8 cellular contexts compared by ENCODE assay signal in the genomic region with DNA sequence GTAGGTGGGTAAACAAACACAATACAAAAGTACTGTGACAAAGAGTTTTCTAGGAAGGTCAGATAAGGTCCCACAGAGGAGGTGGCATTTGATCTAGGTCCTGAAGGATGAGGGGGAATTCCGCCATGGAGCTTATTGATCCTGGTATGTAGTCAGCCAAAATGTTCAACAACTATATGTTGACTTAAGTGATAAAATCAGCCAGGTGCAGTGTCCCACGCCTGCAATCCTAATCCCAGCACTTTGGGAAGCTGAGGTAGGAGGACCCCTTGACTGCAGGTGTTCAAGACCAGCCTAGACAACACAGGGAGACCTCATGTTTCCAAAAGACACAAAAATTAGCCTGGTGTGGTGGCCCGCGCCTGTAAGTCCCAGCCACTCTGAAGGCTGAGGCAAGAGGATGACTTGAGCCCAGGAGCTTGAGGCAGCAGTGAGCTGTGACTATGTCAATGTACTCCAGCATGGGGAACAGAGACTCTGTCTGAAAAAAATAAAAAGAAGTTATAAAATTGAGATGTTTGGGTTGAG. TPM values are rescaled to one million over a fixed set of nuclear protein-coding genes. Genes with fewer than 3 reads are reported as not detected.
A peak's percentile ranks its signal among the peaks of the same experiment; 100 is the strongest.
DNase-seq lines count a peak whose midpoint lies in the region; ATAC-seq and TF ChIP-seq lines count a peak whose summit lies in the region.

No MANE protein-coding gene starts in this region.

- peak overlapping the region; percentile 45 for H3K4ac ChIP-seq in IMR-90 (ENCODE audit: low read depth, low read length)

- H4K5ac ChIP-seq in IMR-90 (ENCODE audit: low read depth, low read length) = peak overlapping the region; percentile 9; the same call in 1 of the 2 replicates

- H4K20me1 ChIP-seq in GM23248 (ENCODE audit: insufficient read depth) (no peaks in the 10 kb centered on the region), IMR-90 (ENCODE audit: insufficient read depth, low read length) (no peaks in the 10 kb centered on the region)

- H3K36me3 Mint-ChIP-seq in activated CD4-positive, alpha-beta memory T cell treated with anti-CD3 and anti-CD28 coated beads, Interleukin-2, amount 10 ng/mL, durations not matched to agents 7 days and 5 days (ENCODE audit: low read depth) = no peaks in the 10 kb centered on the region

- H2BK20ac ChIP-seq in IMR-90 (ENCODE audit: low read depth, low read length) = peak overlapping the region; percentile 43; the same call in 1 of the 2 replicates

- no peaks in the 10 kb centered on the region for H3K27me3 Mint-ChIP-seq in activated CD4-positive, alpha-beta memory T cell treated with anti-CD3 and anti-CD28 coated beads, Interleukin-2, amount 10 ng/mL, durations not matched to agents 7 days and 5 days

- no peaks in the 10 kb centered on the region for H3K27me3 ChIP-seq in GM23248 (replicated peaks; ENCODE audit: insufficient read depth)
- H3K27me3 ChIP-seq in IMR-90 (ENCODE audit: control insufficient read depth, insufficient read depth, low read length) = no peaks in the 10 kb centered on the region

- peak overlapping the region; percentile 85 for H2AFZ ChIP-seq in GM23248
- H2AFZ ChIP-seq in IMR-90 (replicated peaks; ENCODE audit: low read length, poor library complexity) = peak overlapping the region; percentile 61

- H3K27ac ChIP-seq in GM23248 = peak overlapping the region; percentile 94
- H3K27ac ChIP-seq in IMR-90 (ENCODE audit: insufficient read depth, low read length) = peak overlapping the region; percentile 3; the same call in 1 of the 2 replicates

- no peak overlapping the region for H3K4me3 Mint-ChIP-seq in activated CD4-positive, alpha-beta memory T cell treated with anti-CD3 and anti-CD28 coated beads, Interleukin-2, amount 10 ng/mL, durations not matched to agents 7 days and 5 days

- in situ Hi-C loops in GM23248 (cut with MboI) = loop anchor here (10.0 kb wide), 1 partner anchor 79 kb away; no protein-coding TSS in a partner anchor
- in situ Hi-C loops in IMR-90 (cut with MboI; ENCODE audit: low sequenced_read_pairs) = loop anchor here (10.0 to 25.0 kb wide), 3 partner anchors 129 to 911 kb away; partner anchors contain the start of gene RRAGA

- H2BK15ac ChIP-seq in IMR-90 (ENCODE audit: low read depth, low read length) = peak overlapping the region; percentile 88; the same call in 2 of the 3 replicates

- H3K9me3 Mint-ChIP-seq in activated CD4-positive, alpha-beta memory T cell treated with anti-CD3 and anti-CD28 coated beads, Interleukin-2, amount 10 ng/mL, durations not matched to agents 7 days and 5 days = no peaks in the 10 kb centered on the region

- intact Hi-C loops in IMR-90 (cut with micrococcal nuclease) = loop anchor here (1.0 to 10.0 kb wide), 6 partner anchors 47 to 919 kb away; partner anchors contain the start of genes HAUS6, PLIN2 and RRAGA
- intact Hi-C loops in mucosa of descending colon (cut with DNase I, micrococcal nuclease) = no loop called here
- intact Hi-C loops in lower leg skin (cut with DNase I; ENCODE audit: low total_unique reads) = loop anchor here (10.0 kb wide), 1 partner anchor 281 kb away; no protein-coding TSS in a partner anchor

- no peak for TF ChIP-seq POLR2A in IMR-90 (IDR thresholded peaks at IDR 0.05; ENCODE audit: low read depth, low read length)
- TF ChIP-seq POLR2A in lower leg skin (IDR thresholded peaks at IDR 0.05) = no peak

- no peaks in the 10 kb centered on the region for H3K9me1 ChIP-seq in IMR-90 (ENCODE audit: insufficient read depth, low read length)

- ATAC-seq in GM18907 (IDR thresholded peaks at IDR 0.05; ENCODE audit: unreplicated experiment) (peak; percentile 30), IMR-90 (ENCODE audit: low read depth) (peak; percentile 41), mucosa of descending colon (peak; percentile 39), GM21526 (IDR thresholded peaks at IDR 0.05; ENCODE audit: low FRiP score, unreplicated experiment) (no peak)

- no peak overlapping the region for H3K23ac ChIP-seq in IMR-90 (ENCODE audit: low read depth, low read length)

- H3K9me3 ChIP-seq in GM23248 (ENCODE audit: low read depth) (no peaks in the 10 kb centered on the region), IMR-90 (ENCODE audit: control insufficient read depth, insufficient read depth, low read length) (no peaks in the 10 kb centered on the region), mucosa of descending colon (no peaks in the 10 kb centered on the region)

- no peaks in the 10 kb centered on the region for H3K9me2 ChIP-seq in GM23248 (ENCODE audit: insufficient read depth)

- H3K4me2 ChIP-seq in GM23248 (ENCODE audit: unreplicated experiment) (peak overlapping the region; percentile 66), IMR-90 (ENCODE audit: low read depth, low read length) (no peak overlapping the region)

- TF ChIP-seq RAD21 in IMR-90 (IDR thresholded peaks at IDR 0.05; ENCODE audit: low read length) = no peak

- POLR2A ChIA-PET in IMR-90 (lab: Charles Lee; ENCODE audit: unreplicated experiment) = interaction anchor here (0.9 kb wide), 1 partner anchor 125 kb away, joined by 5 read pairs; the partner anchor contains the start of gene RRAGA
- POLR2A ChIA-PET in activated CD4-positive, alpha-beta memory T cell treated with anti-CD3 and anti-CD28 coated beads, Interleukin-2, amount 10 ng/mL, durations not matched to agents 7 days and 5 days (lab: Charles Lee) = interaction anchor here (0.5 to 1.6 kb wide), 14 partner anchors 10 to 125 kb away, joined by 3 to 18 read pairs (median 4); partner anchors contain the start of genes DENND4C, HAUS6 and RRAGA

- H2AK5ac ChIP-seq in IMR-90 (ENCODE audit: low read depth, low read length) = peak overlapping the region; percentile 86

- CTCF ChIA-PET in IMR-90 (lab: Yijun Ruan, JAX) = interaction anchor here (0.6 to 1.2 kb wide), 6 partner anchors 18 to 1363 kb away, joined by 3 to 4 read pairs (median 4); no protein-coding TSS in a partner anchor
- CTCF ChIA-PET in activated CD4-positive, alpha-beta memory T cell treated with anti-CD3 and anti-CD28 coated beads, Interleukin-2, amount 10 ng/mL, durations not matched to agents 7 days and 5 days (lab: Charles Lee) = interaction anchor here (0.5 to 2.7 kb wide), 33 partner anchors 9 to 291 kb away, joined by 3 to 43 read pairs (median 6); partner anchors contain the start of genes DENND4C, HAUS6 and RRAGA

- 0 out of 2 replicates have a peak overlapping the region, but pooled peaks have one; percentile 11 for H3K56ac ChIP-seq in IMR-90 (ENCODE audit: extremely low read depth, insufficient read depth, low read length)

- no peak for DNase-seq in GM23248
- no peak for DNase-seq in IMR-90
- no peak for DNase-seq in mucosa of descending colon
- DNase-seq in lower leg skin (ENCODE audit: low spot score in 2 of 2) = no peak
- DNase-seq in activated CD4-positive, alpha-beta memory T cell treated with anti-CD3 and anti-CD28 coated beads, Interleukin-2, amount 10 ng/mL, durations not matched to agents 7 days and 5 days = no peak
- no peak for DNase-seq in SIG-M5 treated with dmso at 0.1 percent for 504 hours (lab: John Stamatoyannopoulos, UW; ENCODE audit: unreplicated experiment)

- H3K9ac ChIP-seq in GM23248 (peak overlapping the region; percentile 85), IMR-90 (ENCODE audit: low read depth, low read length) (no peak overlapping the region)

- peaks cover 0 to 6% of the 10 kb centered on the region in 2 experiments; a peak in 1 of 4 replicates for H3K79me1 ChIP-seq in IMR-90 (ENCODE audit: low read depth in 1 of 2, low read length in 2 of 2)

- H3K14ac ChIP-seq in IMR-90 (replicated peaks; ENCODE audit: low read depth, low read length) = no peak overlapping the region

- no peaks in the 10 kb centered on the region for H3F3A ChIP-seq in GM23248 (ENCODE audit: insufficient read depth)

- BruUV-seq in IMR-90 (replicated peaks; lab: Mats Ljungman, UMichigan) = no TSS peak

- peak overlapping the region; percentile 40; the same call in 1 of the 2 replicates for H4K91ac ChIP-seq in IMR-90 (ENCODE audit: insufficient read depth, low read depth, low read length)

- dilution Hi-C loops in IMR-90 (cut with HindIII; ENCODE audit: low sequenced_read_pairs, unreplicated experiment) = no loop called here

- H3K27ac Mint-ChIP-seq in activated CD4-positive, alpha-beta memory T cell treated with anti-CD3 and anti-CD28 coated beads, Interleukin-2, amount 10 ng/mL, durations not matched to agents 7 days and 5 days = no peak overlapping the region

- peak overlapping the region; percentile 56 for H2AK9ac ChIP-seq in IMR-90 (replicated peaks; ENCODE audit: low read depth, low read length, poor library complexity)

- WGBS in GM23248 (ENCODE audit: low coverage in 1 of 2, low lambda C conversion rate in 2 of 2, missing lambda C conversion rate in 2 of 2), 2 experiments = 94 to 98% methylated on average over 4 of the region's 4 CpGs
- WGBS in IMR-90 (ENCODE audit: extremely low coverage in 2 of 2, insufficient read length in 1 of 2), 2 experiments = 67% methylated on average over 1 of the region's 4 CpGs; no CpG with 5 or more reads in 1 of the 2 experiments
- WGBS in lower leg skin, 2 donors = 53 to 80% methylated on average over 4 of the region's 4 CpGs

- peak overlapping the region; percentile 22 to 52; a peak in 2 of 4 replicates for H4K8ac ChIP-seq in IMR-90 (ENCODE audit: low read depth in 2 of 2, low read length in 2 of 2)

- H2BK120ac ChIP-seq in IMR-90 (ENCODE audit: low read depth, low read length) = peak overlapping the region; percentile 61; the same call in 1 of the 2 replicates

- peaks cover 29% of the 10 kb centered on the region for H3K4me1 Mint-ChIP-seq in activated CD4-positive, alpha-beta memory T cell treated with anti-CD3 and anti-CD28 coated beads, Interleukin-2, amount 10 ng/mL, durations not matched to agents 7 days and 5 days

- H3K79me2 ChIP-seq in GM23248 (ENCODE audit: insufficient read depth) = no peaks in the 10 kb centered on the region

- 0 out of 2 replicates have a peak overlapping the region, but pooled peaks have one; percentile 12 for H3K18ac ChIP-seq in IMR-90 (ENCODE audit: low read depth, low read length)

- peak overlapping the region; percentile 2 for H2BK5ac ChIP-seq in IMR-90 (ENCODE audit: low read depth, low read length, poor library complexity, severe bottlenecking)

- H3K4me3 ChIP-seq in GM23248 (peak overlapping the region; percentile 30; the same call in 1 of the 2 replicates), IMR-90 (ENCODE audit: insufficient read depth, low read depth, low read length) (no peak overlapping the region), mucosa of descending colon (no peak overlapping the region), lower leg skin (ENCODE audit: low read depth, poor library complexity, severe bottlenecking) (no peak overlapping the region)

- H3K36me3 ChIP-seq in GM23248 (ENCODE audit: low read depth) (no peaks in the 10 kb centered on the region), IMR-90 (ENCODE audit: control insufficient read depth, insufficient read depth, low read length) (no peaks in the 10 kb centered on the region), mucosa of descending colon (ENCODE audit: low read depth) (no peaks in the 10 kb centered on the region)

- H3K4me1 ChIP-seq in GM23248 (ENCODE audit: insufficient read depth) (peaks cover 20% of the 10 kb centered on the region), IMR-90 (ENCODE audit: control insufficient read depth, insufficient read depth, low read length) (no peaks in the 10 kb centered on the region), mucosa of descending colon (ENCODE audit: low read depth) (no peaks in the 10 kb centered on the region)

- TF ChIP-seq CTCF in IMR-90 (conservative IDR thresholded peaks at IDR 0.05; ENCODE audit: low read depth, low read length) = no peak
- no peak for TF ChIP-seq CTCF in mucosa of descending colon (IDR thresholded peaks at IDR 0.05)
- TF ChIP-seq CTCF in lower leg skin (IDR thresholded peaks at IDR 0.05) = no peak

RNA-seq across cellular contexts. Expression of gene PLIN2, which starts 46.4 kb away (rescaled TPM):
- total RNA-seq in GM23248 (2014; rRNA removed; shearing (Covaris generic)) = 114 and 120 TPM in 2 replicates
- polyA plus RNA-seq in GM23248 (2016; fragmentation: Nextera tagmentation; extraction: Ambion mirVana) (136 and 141 TPM in 2 replicates), IMR-90 (2012; rRNA removed) (112 and 123 TPM in 2 replicates)
- total RNA-seq in IMR-90 (2012; rRNA removed) (173 and 182 TPM in 2 replicates), mucosa of descending colon (10 to 100 TPM; 33.5 to 52.4 (median 48.4) TPM), lower leg skin (100 to 1,000 TPM in 3 of 4 donors, 10 to 100 TPM in 1; 96.4 to 377 (median 177) TPM)
- polyA plus RNA-seq in IMR-90 (2012; cell fraction: cytosol; rRNA removed) = 95.9 and 96.9 TPM in 2 replicates
- 41.1 and 51.2 TPM in 2 replicates for polyA plus RNA-seq in IMR-90 (2012; cell fraction: nucleus; rRNA removed; ENCODE audit: low replicate concordance)
- total RNA-seq in activated CD4-positive, alpha-beta memory T cell treated with anti-CD3 and anti-CD28 coated beads, Interleukin-2, amount 10 ng/mL, durations not matched to agents 7 days and 5 days = 10 to 100 TPM; 86.7 to 88.8 TPM

RNA-seq across cellular contexts. Expression of gene DENND4C, which starts 56.8 kb away (rescaled TPM):
- total RNA-seq in GM23248 (2014; rRNA removed; shearing (Covaris generic)) = 28.9 and 39.8 TPM in 2 replicates
- polyA plus RNA-seq in GM23248 (2016; fragmentation: Nextera tagmentation; extraction: Ambion mirVana) (11.8 and 11.9 TPM in 2 replicates), IMR-90 (2012; rRNA removed) (7.3 and 9.0 TPM in 2 replicates)
- total RNA-seq in IMR-90 (2012; rRNA removed) (32.6 and 48.0 TPM in 2 replicates), mucosa of descending colon (10 to 100 TPM; 54.7 to 93.0 (median 72.3) TPM), lower leg skin (100 to 1,000 TPM in 2 of 4 donors, 10 to 100 TPM in 2; 78.2 to 119 (median 104) TPM)
- 2.0 and 2.1 TPM in 2 replicates for polyA plus RNA-seq in IMR-90 (2012; cell fraction: cytosol; rRNA removed)
- 2.8 and 14.5 TPM in 2 replicates for polyA plus RNA-seq in IMR-90 (2012; cell fraction: nucleus; rRNA removed; ENCODE audit: low replicate concordance)
- 10 to 100 TPM; 47.1 to 52.2 TPM for total RNA-seq in activated CD4-positive, alpha-beta memory T cell treated with anti-CD3 and anti-CD28 coated beads, Interleukin-2, amount 10 ng/mL, durations not matched to agents 7 days and 5 days

Comparison
In these comparisons a context has a peak if more than half of its experiments do, and no peak if none do; other contexts are left out.
1. intact Hi-C loops: an anchor here in IMR-90 (1.0 to 10.0 kb wide) and lower leg skin (10.0 kb wide); none called in mucosa of descending colon.